In genomic region chr20:46312075-46312944, GRCh38 we compare ENCODE assay signal across 14 cellular contexts. TPM values are rescaled to one million over a fixed set of nuclear protein-coding genes. Genes with fewer than 3 reads are reported as not detected.
DNase-seq lines count a peak whose midpoint lies in the region; ATAC-seq, FAIRE-seq and TF ChIP-seq lines count a peak whose summit lies in the region.
"Had no signal": no experiment of that assay in that cellular context is flagged by ENCODE, and none has a peak within 500 bp of the region (broad histone marks: within the 10 kb centered on the region; RNA-seq: fewer than 3 reads in every experiment).

No MANE protein-coding gene starts in this region.

- H3K79me2 ChIP-seq in HepG2 (ENCODE audit: insufficient read depth, low read length): no peaks in the 10 kb centered on the region

- BruUV-seq in HepG2 (replicated peaks; lab: Mats Ljungman, UMichigan): no TSS peak

- H3K4me3 ChIP-seq in HepG2 (replicated peaks in 1 of 3; ENCODE audit: insufficient read depth in 1 of 3, low read depth in 2 of 3, low read length in 3 of 3) (peak overlapping the region in 1 of 3 experiments; percentile 30; a peak in 1 of 6 replicates), right lobe of liver (no peak overlapping the region), WERI-Rb-1 (ENCODE audit: low read depth, low read length) (peak overlapping the region; percentile 44), vagina (peak overlapping the region; percentile 3 to 10)

- intact Hi-C loops in HepG2 (cut with micrococcal nuclease; ENCODE audit: unreplicated experiment): no loop called here
- intact Hi-C loops in right lobe of liver (cut with DNase I): no loop called here
- intact Hi-C loops in vagina (cut with DNase I): no loop called here

- H3K9me3 ChIP-seq in HepG2 (ENCODE audit: low read length): no peaks in the 10 kb centered on the region
- H3K9me3 ChIP-seq in right lobe of liver: no peaks in the 10 kb centered on the region
- no peaks in the 10 kb centered on the region for H3K9me3 ChIP-seq in WERI-Rb-1 (ENCODE audit: severe bottlenecking)
- no peaks in the 10 kb centered on the region for H3K9me3 ChIP-seq in vagina
- H3K9me3 ChIP-seq: right atrium auricular region had no signal

- no peaks in the 10 kb centered on the region for H3K36me3 ChIP-seq in HepG2 (replicated peaks in 1 of 2; ENCODE audit: control insufficient read depth in 1 of 2, insufficient read depth in 2 of 2, low read length in 2 of 2)
- H3K36me3 ChIP-seq in right lobe of liver: no peaks in the 10 kb centered on the region
- no peaks in the 10 kb centered on the region for H3K36me3 ChIP-seq in WERI-Rb-1
- H3K36me3 ChIP-seq in vagina: no peaks in the 10 kb centered on the region
- H3K36me3 ChIP-seq: right atrium auricular region had no signal

- POLR2A ChIA-PET in HepG2 (lab: Yijun Ruan, JAX): interaction anchor here (0.8 kb wide), 1 partner anchor 95 kb away, joined by 3 read pairs; no protein-coding TSS in a partner anchor

- H3K27ac ChIP-seq in HepG2 (ENCODE audit: extremely low read length, insufficient read depth, low read length): no peak overlapping the region
- no peak overlapping the region for H3K27ac ChIP-seq in right lobe of liver
- H3K27ac ChIP-seq in WERI-Rb-1: peak overlapping the region; percentile 67
- no peak overlapping the region for H3K27ac ChIP-seq in vagina
- H3K27ac ChIP-seq: right atrium auricular region had no signal

- TF ChIP-seq EP300 in HepG2 (IDR thresholded peaks at IDR 0.05; ENCODE audit: low read depth in 2 of 2, low read length in 2 of 2) (no peak), HepG2 (CRISPR knock-in tag; IDR thresholded peaks at IDR 0.05; ENCODE audit: borderline replicate concordance) (no peak)

- 4% methylated on average over 38 of the region's 47 CpGs for WGBS in HepG2 (ENCODE audit: low lambda C conversion rate)
- WGBS in right lobe of liver (ENCODE audit: insufficient coverage, low coverage, low lambda C conversion rate, missing lambda C conversion rate): 2% methylated on average over 34 of the region's 47 CpGs

- no peak for TF ChIP-seq RAD21 in HepG2 (CRISPR knock-in tag; IDR thresholded peaks at IDR 0.05)

- CTCF ChIA-PET in HepG2 (lab: Yijun Ruan, JAX; ENCODE audit: low intra/inter-chr PET ratio, low total read pairs): no interaction called here

- H2AFZ ChIP-seq in HepG2 (ENCODE audit: low read length): no peak overlapping the region

- H3K4me1 ChIP-seq in HepG2 (ENCODE audit: insufficient read depth, low read length) (peaks cover 21% of the 10 kb centered on the region), right lobe of liver (peaks cover 0 to 22% (median 3%) of the 10 kb centered on the region in 4 donors), vagina (peaks cover 20% of the 10 kb centered on the region)

- no peaks in the 10 kb centered on the region for H4K20me1 ChIP-seq in HepG2 (ENCODE audit: insufficient read depth, low read length)

- no peak for FAIRE-seq in HepG2 (lab: Jason Lieb, UNC)

- H3K9ac ChIP-seq in HepG2 (ENCODE audit: insufficient read depth, low read depth, low read length): no peak overlapping the region

- ATAC-seq in HepG2: peak; percentile 32
- ATAC-seq in right lobe of liver: no peak
- ATAC-seq in HG03097 (IDR thresholded peaks at IDR 0.05; ENCODE audit: low FRiP score, unreplicated experiment): no peak
- ATAC-seq: left cardiac atrium had no signal

- H3K27me3 ChIP-seq in HepG2 (ENCODE audit: control insufficient read depth in 1 of 2, insufficient read depth in 2 of 2, low read length in 2 of 2) (peaks cover 22 to 92% of the 10 kb centered on the region in 2 experiments), right lobe of liver (peaks cover 8 to 28% of the 10 kb centered on the region in 2 donors), WERI-Rb-1 (ENCODE audit: insufficient read depth, low read depth, severe bottlenecking) (no peaks in the 10 kb centered on the region), vagina (peaks cover 10% of the 10 kb centered on the region)

- in situ Hi-C loops in HepG2 (cut with HindIII; ENCODE audit: extremely low pct_ligation_motif_present, low pct_unique_long_range_greater_than_20kb): no loop called here

- peak overlapping the region; percentile 13; the same call in 1 of the 2 replicates for H3K4me2 ChIP-seq in HepG2 (ENCODE audit: low read depth, low read length)

- TF ChIP-seq CTCF in HepG2 (CRISPR knock-in tag; IDR thresholded peaks at IDR 0.05) (peak; percentile 41), right lobe of liver (IDR thresholded peaks at IDR 0.05) (no peak), WERI-Rb-1 (IDR thresholded peaks at IDR 0.05; ENCODE audit: low read depth, low read length) (peak; percentile 77), vagina (IDR thresholded peaks at IDR 0.05) (no peak)

- DNase-seq in HepG2 (ENCODE audit: low spot score) (peak; percentile 24), right lobe of liver (no peak), WERI-Rb-1 (peak; percentile 92), iPS-NIHi11 (ENCODE audit: low spot score) (peak; percentile 81), vagina (ENCODE audit: extremely low spot score in 2 of 2) (no peak), DMS114 treated with DMSO at 0.1 percent for 48 hours (lab: John Stamatoyannopoulos, UW; ENCODE audit: unreplicated experiment) (no peak)
- no peak for DNase-seq in effector CD8-positive, alpha-beta T cell (lab: John Stamatoyannopoulos, UW)
- DNase-seq: activated effector memory CD4-positive, alpha-beta T cell treated with Interleukin-2 at 50 U/mL for 16 hours; COR-L47; left cardiac atrium; NCI-H510A treated with DMSO at 0.1 percent for 48 hours; T-cell had no signal

- TF ChIP-seq POLR2A in HepG2 (IDR thresholded peaks at IDR 0.05; ENCODE audit: insufficient read depth in 1 of 2, low read depth in 2 of 2, low read length in 2 of 2): no peak
- no peak for TF ChIP-seq POLR2A in right lobe of liver (IDR thresholded peaks at IDR 0.05)
- no peak for TF ChIP-seq POLR2A in vagina (IDR thresholded peaks at IDR 0.05)

TF ChIP-seq in HepG2, 621 proteins besides CTCF, POLR2A, EP300 and RAD21 (continues in another document):
- no peak for TF ChIP-seq ZNF263 (CRISPR knock-in tag; IDR thresholded peaks at IDR 0.05)
- no peak for TF ChIP-seq PHB2 (IDR thresholded peaks at IDR 0.05; ENCODE audit: partially characterized antibody)
- no peak for TF ChIP-seq ZBTB1 (CRISPR knock-in tag; IDR thresholded peaks at IDR 0.05; ENCODE audit: borderline replicate concordance)
- TF ChIP-seq NCOA1 (CRISPR knock-in tag; IDR thresholded peaks at IDR 0.05): no peak
- no peak for TF ChIP-seq GATAD2A (CRISPR knock-in tag; IDR thresholded peaks at IDR 0.05)
- no peak for TF ChIP-seq KLF11 (CRISPR knock-in tag; IDR thresholded peaks at IDR 0.05)
- TF ChIP-seq GABPB1 (CRISPR knock-in tag; IDR thresholded peaks at IDR 0.05): peak; percentile 33; the same call in 1 of the 2 replicates
- no peak for TF ChIP-seq SKI (IDR thresholded peaks at IDR 0.05; ENCODE audit: partially characterized antibody)
- no peak for TF ChIP-seq HNF1B (CRISPR knock-in tag; IDR thresholded peaks at IDR 0.05)
- TF ChIP-seq PCBP2 (optimal IDR thresholded peaks at IDR 0.05; ENCODE audit: low read depth, low read length, poor library complexity, severe bottlenecking): peak; percentile 95

RNA-seq across cellular contexts. Expression of gene CDH22, which starts 4.0 kb away (rescaled TPM):
- total RNA-seq in HepG2 (2016; rRNA removed; fragmentation: Illumina TruSeq; extraction: Trizol) (not detected in 2 replicates), right lobe of liver (not detected), vagina (1.7 TPM)
- total RNA-seq in HepG2 (2016; cell fraction: cytosol; rRNA removed; fragmentation: Illumina TruSeq; extraction: Trizol; ENCODE audit: low read depth): not detected in 2 replicates
- not detected in 2 replicates for total RNA-seq in HepG2 (2016; cell fraction: insoluble cytoplasmic fraction; rRNA removed; fragmentation: Illumina TruSeq; extraction: Trizol)
- not detected in 2 replicates for total RNA-seq in HepG2 (2016; cell fraction: membrane; rRNA removed; fragmentation: Illumina TruSeq; extraction: Trizol)
- not detected in 2 replicates for total RNA-seq in HepG2 (2016; cell fraction: nucleus; rRNA removed; fragmentation: Illumina TruSeq; extraction: Trizol)
- not detected in 2 replicates for polyA plus RNA-seq in HepG2 (2011; rRNA removed)
- polyA plus RNA-seq in HepG2 (2011; cell fraction: cytosol; rRNA removed): not detected in 2 replicates
- 0.10 TPM in 1 of 2 replicates, not detected in the other for polyA plus RNA-seq in HepG2 (2011; cell fraction: nucleus; rRNA removed)
- polyA plus RNA-seq in HepG2 (2012): not detected in 2 replicates
- not detected in 2 replicates for polyA plus RNA-seq in HepG2 (2016; cell fraction: cytosol; fragmentation: Illumina TruSeq; extraction: Trizol; ENCODE audit: low read depth)
- not detected in 2 replicates for polyA plus RNA-seq in HepG2 (2016; cell fraction: insoluble cytoplasmic fraction; fragmentation: Illumina TruSeq; extraction: Trizol; ENCODE audit: low read depth)
- polyA plus RNA-seq in HepG2 (2016; cell fraction: membrane; fragmentation: Illumina TruSeq; extraction: Trizol; ENCODE audit: low read depth): not detected in 2 replicates
- polyA plus RNA-seq in HepG2 (2016; cell fraction: nucleus; fragmentation: Illumina TruSeq; extraction: Trizol; ENCODE audit: insufficient read depth, low read depth): not detected in 2 replicates
- polyA minus RNA-seq in HepG2 (2011; rRNA and poly(A)+ RNA removed; ENCODE audit: low replicate concordance): 0.04 TPM in 1 of 2 replicates, not detected in the other
- not detected in 2 replicates for polyA minus RNA-seq in HepG2 (2011; cell fraction: cytosol; rRNA and poly(A)+ RNA removed)
- polyA minus RNA-seq in HepG2 (2011; cell fraction: nucleus; rRNA and poly(A)+ RNA removed): not detected in 2 replicates
- total RNA-seq: T-cell had no signal

Comparison
In these comparisons a context has a peak if more than half of its experiments do, and no peak if none do; other contexts are left out.
1. DNase-seq: peak in HepG2 (single experiment), WERI-Rb-1 (single experiment) and iPS-NIHi11 (single experiment); none in right lobe of liver (0 of 3), vagina (0 of 2), effector CD8-positive, alpha-beta T cell (single experiment) and DMS114 treated with DMSO at 0.1 percent for 48 hours (single experiment).
2. CTCF ChIP-seq: peak in HepG2 (single experiment) and WERI-Rb-1 (single experiment); none in right lobe of liver (0 of 4) and vagina (0 of 3).
3. H3K4me3 ChIP-seq: peak in WERI-Rb-1 (single experiment) and vagina (2 of 2); none in right lobe of liver (0 of 3).